Comparison of ENCODE assay signal across 1 cellular context in genomic region chr7:138001529-138002095, GRCh38.
A peak's percentile ranks its signal among the peaks of the same experiment; 100 is the strongest.
TF ChIP-seq lines count a peak whose summit lies in the region.

Gene CREB3L2 (minus strand): TSS chr7:138002086. CDS start chr7:138001705, 381 bp downstream.

TF ChIP-seq in IMR-90, 13 proteins besides CTCF, POLR2A, EP300 and RAD21 (continued from another document):
- peak; percentile 18; the same call in 1 of the 2 replicates for TF ChIP-seq MAZ (IDR thresholded peaks at IDR 0.05; ENCODE audit: borderline replicate concordance, low read depth, low read length)
- TF ChIP-seq CHD1 (IDR thresholded peaks at IDR 0.05; ENCODE audit: low read depth, low read length) = peak; percentile 89
